15 cellular contexts compared by ENCODE assay signal in genomic region chr17:27519550-27519949, GRCh38.
DNase-seq lines count a peak whose midpoint lies in the region; ATAC-seq and TF ChIP-seq lines count a peak whose summit lies in the region.
"Had no signal": no experiment of that assay in that cellular context is flagged by ENCODE, and none has a peak within 500 bp of the region (broad histone marks: within the 10 kb centered on the region; RNA-seq: fewer than 3 reads in every experiment).

No MANE protein-coding gene starts in this region.

- POLR2A ChIA-PET in WTC11 (lab: Charles Lee): no interaction called here

- TF ChIP-seq CTCF in WTC11 (IDR thresholded peaks at IDR 0.05): no peak
- TF ChIP-seq CTCF in lower leg skin (IDR thresholded peaks at IDR 0.05): no peak

- H3K36me3 Mint-ChIP-seq in T-helper 1 cell treated with Interleukin-12 subunit alpha and Interleukin-12 subunit beta and Interleukin-4 antibody, amounts not matched to agents 30 μg/mL and 1 μg/mL, for 36 hours (ENCODE audit: low read depth): peaks cover 8% of the 10 kb centered on the region
- no peaks in the 10 kb centered on the region for H3K36me3 Mint-ChIP-seq in WTC11

- WGBS in lower leg skin, 2 donors: 75 to 76% methylated on average over 4 of the region's 4 CpGs

- DNase-seq in T-helper 1 cell: no peak
- DNase-seq in WTC11 (ENCODE audit: low spot score): no peak
- DNase-seq in stimulated activated naive CD8-positive, alpha-beta T cell treated with anti-CD3 and anti-CD28 coated beads, Interleukin-15, amount 100 ng/mL, for 72 hours: no peak
- DNase-seq in lower leg skin (ENCODE audit: low spot score in 2 of 2): no peak
- DNase-seq in cerebellar cortex (ENCODE audit: low spot score): no peak
- no peak for DNase-seq in NCI-H2081 (lab: John Stamatoyannopoulos, UW)
- DNase-seq: 8988T; activated B cell treated with CpG ODN at 0.5 μM for 24 hours; activated T-cell treated with anti-CD3 and anti-CD28 coated beads, Interleukin-2, amount 50 U/mL, for 1 hour; mucosa of descending colon; NCI-H774; stimulated activated CD4-positive, alpha-beta T cell treated with anti-CD3 and anti-CD28 coated beads, Interleukin-4, amount 100 ng/mL, for 24 hours had no signal

- intact Hi-C loops in lower leg skin (cut with DNase I; ENCODE audit: low total_unique reads): no loop called here

- CTCF ChIA-PET in WTC11 (lab: Charles Lee): interaction anchor here (0.9 to 3.7 kb wide), 5 partner anchors 13 to 64 kb away, joined by 3 to 15 read pairs (median 6); partner anchors contain the start of gene KSR1

- no peaks in the 10 kb centered on the region for H3K27me3 Mint-ChIP-seq in T-helper 1 cell treated with Interleukin-12 subunit alpha and Interleukin-12 subunit beta and Interleukin-4 antibody, amounts not matched to agents 30 μg/mL and 1 μg/mL, for 36 hours (ENCODE audit: low read depth)
- H3K27me3 Mint-ChIP-seq in WTC11 (ENCODE audit: low read depth): no peaks in the 10 kb centered on the region
- H3K27me3 Mint-ChIP-seq in stimulated activated naive CD8-positive, alpha-beta T cell treated with anti-CD3 and anti-CD28 coated beads, Interleukin-15, amount 100 ng/mL, for 72 hours: no peaks in the 10 kb centered on the region
- H3K27me3 Mint-ChIP-seq: activated B cell treated with CpG ODN at 0.5 μM for 24 hours had no signal

- no peak overlapping the region for H3K4me3 Mint-ChIP-seq in T-helper 1 cell treated with Interleukin-12 subunit alpha and Interleukin-12 subunit beta and Interleukin-4 antibody, amounts not matched to agents 30 μg/mL and 1 μg/mL, for 36 hours
- no peak overlapping the region for H3K4me3 Mint-ChIP-seq in WTC11
- H3K4me3 Mint-ChIP-seq in stimulated activated naive CD8-positive, alpha-beta T cell treated with anti-CD3 and anti-CD28 coated beads, Interleukin-15, amount 100 ng/mL, for 72 hours: peak overlapping the region in 1 of 2 donors; percentile 6
- H3K4me3 Mint-ChIP-seq: activated B cell treated with CpG ODN at 0.5 μM for 24 hours had no signal

- TF ChIP-seq POLR2A in lower leg skin (IDR thresholded peaks at IDR 0.05): no peak

- peak overlapping the region; percentile 53 for H3K27ac Mint-ChIP-seq in T-helper 1 cell treated with Interleukin-12 subunit alpha and Interleukin-12 subunit beta and Interleukin-4 antibody, amounts not matched to agents 30 μg/mL and 1 μg/mL, for 36 hours
- peak overlapping the region; percentile 62 for H3K27ac Mint-ChIP-seq in WTC11
- H3K27ac Mint-ChIP-seq in stimulated activated naive CD8-positive, alpha-beta T cell treated with anti-CD3 and anti-CD28 coated beads, Interleukin-15, amount 100 ng/mL, for 72 hours: peak overlapping the region in 1 of 2 donors; percentile 78
- H3K27ac Mint-ChIP-seq: activated B cell treated with CpG ODN at 0.5 μM for 24 hours had no signal

- no peaks in the 10 kb centered on the region for H3K9me3 Mint-ChIP-seq in T-helper 1 cell treated with Interleukin-12 subunit alpha and Interleukin-12 subunit beta and Interleukin-4 antibody, amounts not matched to agents 30 μg/mL and 1 μg/mL, for 36 hours
- no peaks in the 10 kb centered on the region for H3K9me3 Mint-ChIP-seq in WTC11
- no peaks in the 10 kb centered on the region for H3K9me3 Mint-ChIP-seq in stimulated activated naive CD8-positive, alpha-beta T cell treated with anti-CD3 and anti-CD28 coated beads, Interleukin-15, amount 100 ng/mL, for 72 hours
- H3K9me3 Mint-ChIP-seq: activated B cell treated with CpG ODN at 0.5 μM for 24 hours had no signal

- no peak overlapping the region for H3K4me3 ChIP-seq in lower leg skin (ENCODE audit: low read depth, poor library complexity, severe bottlenecking)
- H3K4me3 ChIP-seq: esophagus muscularis mucosa, mucosa of descending colon had no signal

- peak; percentile 64 for ATAC-seq in HG02588 (IDR thresholded peaks at IDR 0.05; ENCODE audit: unreplicated experiment)
- peak; percentile 33 for ATAC-seq in WTC11
- ATAC-seq in stimulated activated naive CD8-positive, alpha-beta T cell treated with anti-CD3 and anti-CD28 coated beads, Interleukin-15, amount 100 ng/mL, for 72 hours: peak; percentile 69
- ATAC-seq: mucosa of descending colon had no signal

- H3K4me1 Mint-ChIP-seq in T-helper 1 cell treated with Interleukin-12 subunit alpha and Interleukin-12 subunit beta and Interleukin-4 antibody, amounts not matched to agents 30 μg/mL and 1 μg/mL, for 36 hours (ENCODE audit: low read depth): peaks cover 62% of the 10 kb centered on the region
- peaks cover 78% of the 10 kb centered on the region for H3K4me1 Mint-ChIP-seq in WTC11
- H3K4me1 Mint-ChIP-seq in stimulated activated naive CD8-positive, alpha-beta T cell treated with anti-CD3 and anti-CD28 coated beads, Interleukin-15, amount 100 ng/mL, for 72 hours: peaks cover 78% of the 10 kb centered on the region

TF ChIP-seq in WTC11, 78 proteins besides CTCF, POLR2A, EP300 and RAD21:
- TF ChIP-seq KAT7 (CRISPR knock-in tag; IDR thresholded peaks at IDR 0.05; ENCODE audit: borderline replicate concordance): no peak
- TF ChIP-seq SMAD3 (CRISPR knock-in tag; IDR thresholded peaks at IDR 0.05; ENCODE audit: borderline replicate concordance): no peak
- no peak for TF ChIP-seq ATF6 (CRISPR knock-in tag; IDR thresholded peaks at IDR 0.05)
- TF ChIP-seq NFYB (CRISPR knock-in tag; conservative IDR thresholded peaks at IDR 0.05; ENCODE audit: low read depth): no peak
- no peak for TF ChIP-seq ZNF425 (CRISPR knock-in tag; conservative IDR thresholded peaks at IDR 0.05)
- TF ChIP-seq, protein P1, sequence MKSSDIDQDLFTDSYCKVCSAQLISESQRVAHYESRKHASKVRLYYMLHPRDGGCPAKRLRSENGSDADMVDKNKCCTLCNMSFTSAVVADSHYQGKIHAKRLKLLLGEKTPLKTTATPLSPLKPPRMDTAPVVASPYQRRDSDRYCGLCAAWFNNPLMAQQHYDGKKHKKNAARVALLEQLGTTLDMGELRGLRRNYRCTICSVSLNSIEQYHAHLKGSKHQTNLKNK (CRISPR knock-in tag; IDR thresholded peaks at IDR 0.05): no peak
- no peak for TF ChIP-seq ZNF263 (CRISPR knock-in tag; IDR thresholded peaks at IDR 0.05; ENCODE audit: low read depth)
- no peak for TF ChIP-seq ZNF423 (CRISPR knock-in tag; IDR thresholded peaks at IDR 0.05)
- TF ChIP-seq, protein P2, sequence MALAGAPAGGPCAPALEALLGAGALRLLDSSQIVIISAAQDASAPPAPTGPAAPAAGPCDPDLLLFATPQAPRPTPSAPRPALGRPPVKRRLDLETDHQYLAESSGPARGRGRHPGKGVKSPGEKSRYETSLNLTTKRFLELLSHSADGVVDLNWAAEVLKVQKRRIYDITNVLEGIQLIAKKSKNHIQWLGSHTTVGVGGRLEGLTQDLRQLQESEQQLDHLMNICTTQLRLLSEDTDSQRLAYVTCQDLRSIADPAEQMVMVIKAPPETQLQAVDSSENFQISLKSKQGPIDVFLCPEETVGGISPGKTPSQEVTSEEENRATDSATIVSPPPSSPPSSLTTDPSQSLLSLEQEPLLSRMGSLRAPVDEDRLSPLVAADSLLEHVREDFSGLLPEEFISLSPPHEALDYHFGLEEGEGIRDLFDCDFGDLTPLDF (CRISPR knock-in tag; IDR thresholded peaks at IDR 0.05): no peak
- TF ChIP-seq ZNF232 (CRISPR knock-in tag; IDR thresholded peaks at IDR 0.05): no peak
- TF ChIP-seq CREB1 (CRISPR knock-in tag; IDR thresholded peaks at IDR 0.05): no peak
